Comparison of ENCODE assay signal across 1 cellular context in the genomic region with DNA sequence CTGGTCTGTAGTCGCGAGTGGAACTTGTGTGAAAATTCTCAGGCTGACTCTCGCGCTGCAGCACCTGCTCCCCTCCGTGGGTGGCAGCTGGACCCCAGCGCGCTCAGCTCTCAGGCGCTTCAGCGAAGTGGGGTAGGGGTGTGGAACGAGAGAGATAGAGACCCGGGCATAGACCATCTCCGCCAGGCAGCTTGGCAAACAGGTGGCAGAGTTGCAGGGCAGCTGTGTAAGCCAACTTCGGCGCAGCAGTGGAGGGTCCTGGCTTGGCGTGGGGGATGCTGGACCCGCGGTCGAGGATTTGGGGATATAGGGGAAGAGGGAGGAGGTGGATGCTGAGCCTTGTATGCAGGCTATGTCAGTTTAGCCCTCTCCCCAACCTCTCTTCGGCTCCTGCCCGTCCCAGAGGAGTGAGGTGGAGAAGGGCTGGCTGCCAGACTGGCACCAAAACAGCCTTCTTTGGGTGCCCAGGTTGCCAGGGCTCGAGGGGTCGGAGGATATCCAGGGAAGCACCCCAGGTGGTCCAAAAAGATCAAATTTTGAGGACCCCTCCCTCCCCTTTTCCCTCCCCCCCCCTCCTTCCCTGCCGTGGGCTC.
TF ChIP-seq lines count a peak whose summit lies in the region.

No MANE protein-coding gene starts in this region.

TF ChIP-seq in A549, 52 proteins besides CTCF, POLR2A, EP300 and RAD21 (continued from another document):
- TF ChIP-seq CHD2 (IDR thresholded peaks at IDR 0.05; ENCODE audit: low read length, partially characterized antibody) = no peak
- no peak for TF ChIP-seq NR3C1 (IDR thresholded peaks at IDR 0.05)
- TF ChIP-seq POLR2AphosphoS2 (conservative IDR thresholded peaks at IDR 0.05; ENCODE audit: low read length) = no peak
- TF ChIP-seq CBX8 (IDR thresholded peaks at IDR 0.05) = no peak
- TF ChIP-seq RARB (CRISPR knock-in tag; IDR thresholded peaks at IDR 0.05) = no peak
- no peak for TF ChIP-seq RCOR1 (IDR thresholded peaks at IDR 0.05; ENCODE audit: low read depth, low read length)
- no peak for TF ChIP-seq HOXA7 (CRISPR knock-in tag; IDR thresholded peaks at IDR 0.05)
- no peak for TF ChIP-seq ZSCAN20 (CRISPR knock-in tag; IDR thresholded peaks at IDR 0.05)
- TF ChIP-seq, protein P1, sequence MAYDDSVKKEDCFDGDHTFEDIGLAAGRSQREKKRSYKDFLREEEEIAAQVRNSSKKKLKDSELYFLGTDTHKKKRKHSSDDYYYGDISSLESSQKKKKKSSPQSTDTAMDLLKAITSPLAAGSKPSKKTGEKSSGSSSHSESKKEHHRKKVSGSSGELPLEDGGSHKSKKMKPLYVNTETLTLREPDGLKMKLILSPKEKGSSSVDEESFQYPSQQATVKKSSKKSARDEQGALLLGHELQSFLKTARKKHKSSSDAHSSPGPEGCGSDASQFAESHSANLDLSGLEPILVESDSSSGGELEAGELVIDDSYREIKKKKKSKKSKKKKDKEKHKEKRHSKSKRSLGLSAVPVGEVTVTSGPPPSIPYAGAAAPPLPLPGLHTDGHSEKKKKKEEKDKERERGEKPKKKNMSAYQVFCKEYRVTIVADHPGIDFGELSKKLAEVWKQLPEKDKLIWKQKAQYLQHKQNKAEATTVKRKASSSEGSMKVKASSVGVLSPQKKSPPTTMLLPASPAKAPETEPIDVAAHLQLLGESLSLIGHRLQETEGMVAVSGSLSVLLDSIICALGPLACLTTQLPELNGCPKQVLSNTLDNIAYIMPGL (CRISPR knock-in tag; IDR thresholded peaks at IDR 0.05; ENCODE audit: borderline replicate concordance) = no peak
- TF ChIP-seq, protein P2, sequence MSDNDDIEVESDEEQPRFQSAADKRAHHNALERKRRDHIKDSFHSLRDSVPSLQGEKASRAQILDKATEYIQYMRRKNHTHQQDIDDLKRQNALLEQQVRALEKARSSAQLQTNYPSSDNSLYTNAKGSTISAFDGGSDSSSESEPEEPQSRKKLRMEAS (IDR thresholded peaks at IDR 0.05) = no peak
- TF ChIP-seq SMC3 (IDR thresholded peaks at IDR 0.05) = no peak
- TF ChIP-seq EHMT2 (IDR thresholded peaks at IDR 0.05; ENCODE audit: low read depth) = no peak
